ENCODE assay signal across 29 cellular contexts in the genomic region with DNA sequence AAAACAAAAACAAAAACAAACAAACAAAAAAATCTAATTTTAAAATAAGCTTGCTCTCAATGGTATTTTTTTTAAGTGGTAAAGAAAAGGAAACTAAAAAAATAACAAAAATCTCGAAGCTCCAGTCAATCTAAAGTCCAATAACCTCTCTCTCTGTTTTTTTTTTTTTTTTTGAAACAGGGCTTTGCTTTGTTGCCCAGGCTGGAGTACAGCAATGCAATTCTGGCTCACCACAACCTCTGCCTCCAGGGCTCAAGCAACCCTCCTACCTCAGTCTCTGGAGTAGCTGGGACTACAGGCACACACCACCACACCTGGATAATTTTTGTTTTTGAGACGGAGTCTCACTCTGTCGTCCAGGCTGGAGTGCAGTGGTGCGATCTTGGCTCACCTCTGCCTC. TPM values are rescaled to one million over a fixed set of nuclear protein-coding genes. Genes with fewer than 3 reads are reported as not detected.
"Had no signal": no experiment of that assay in that cellular context is flagged by ENCODE, and none has a peak within 500 bp of the region (broad histone marks: within the 10 kb centered on the region; RNA-seq: fewer than 3 reads in every experiment).

No MANE protein-coding gene starts in this region.

- H3K9me3 ChIP-seq: MG63, SJSA1, SK-N-SH had no signal

- H3K27ac ChIP-seq: HL-60, SJSA1 had no signal

- DNase-seq: IMR-90; Karpas-422; KG1; MG63; NCI-H1092; NCI-H1105 treated with DMSO at 0.1 percent for 48 hours; NCI-H1417 treated with DMSO at 0.1 percent for 48 hours; NCI-H146; NCI-H1694 treated with DMSO at 0.1 percent for 48 hours; NCI-H1930; NCI-H2081; NCI-H2107; NCI-H226; NCI-H446; NCI-H510A; NCI-H524 treated with DMSO at 0.1 percent for 48 hours; NCI-H69; NCI-H774; NK-92 treated with Interleukin-12 subunit alpha and Interleukin-12 subunit beta, amount 100 ng/mL, for 24 hours; PC-3; SIG-M5; SK-N-SH; SW 1271; T-cell had no signal

- H3K36me3 ChIP-seq: MG63, SJSA1 had no signal

- H3K4me3 ChIP-seq: MG63, SJSA1 had no signal

- H3K4me1 ChIP-seq: SJSA1 had no signal

- H3K27me3 ChIP-seq: MG63, SJSA1 had no signal

- ATAC-seq: Panc1, PC-3, Right ventricle myocardium inferior, T-cell had no signal

RNA-seq across cellular contexts. Expression of a gene that starts 25.9 kb away (rescaled TPM):
- total RNA-seq: OCI-LY7, Right ventricle myocardium inferior had no signal
